In the genomic region with DNA sequence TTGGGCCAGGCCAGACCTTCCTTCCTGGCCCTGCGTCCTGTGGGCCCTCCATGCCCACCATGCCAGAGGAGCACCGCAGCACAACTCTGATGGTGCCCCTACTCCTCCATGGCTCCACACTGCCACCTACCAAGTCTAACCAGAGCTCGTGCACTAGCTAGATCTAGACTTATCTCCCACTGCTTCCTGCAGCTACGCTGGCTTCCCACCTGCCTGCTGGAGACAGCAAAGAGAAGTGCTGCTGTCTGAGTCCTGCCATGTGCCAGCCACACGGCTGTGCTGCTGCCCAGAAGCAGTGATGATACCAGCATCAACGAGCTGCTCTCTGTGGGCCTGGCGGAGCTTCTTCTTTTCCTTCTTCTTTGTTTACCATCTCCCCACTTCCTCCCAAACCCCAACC, we compare ENCODE assay signal across 17 cellular contexts. TPM values are rescaled to one million over a fixed set of nuclear protein-coding genes. Genes with fewer than 3 reads are reported as not detected.
DNase-seq lines count a peak whose midpoint lies in the region; ATAC-seq, FAIRE-seq and TF ChIP-seq lines count a peak whose summit lies in the region.
"Had no signal": no experiment of that assay in that cellular context is flagged by ENCODE, and none has a peak within 500 bp of the region (broad histone marks: within the 10 kb centered on the region; RNA-seq: fewer than 3 reads in every experiment).

No MANE protein-coding gene starts in this region.

- peak; percentile 62 for DNase-seq in DMS53 (lab: John Stamatoyannopoulos, UW)
- no peak for DNase-seq in DMS53 treated with DMSO at 0.1 percent for 48 hours (lab: John Stamatoyannopoulos, UW; ENCODE audit: unreplicated experiment)
- peak; percentile 37 to 66 for DNase-seq in NCI-H526 (lab: John Stamatoyannopoulos, UW)
- no peak for DNase-seq in D341Med (ENCODE audit: low spot score)
- DNase-seq in NCI-H1105 (lab: John Stamatoyannopoulos, UW): no peak
- DNase-seq in GM12891 (ENCODE audit: insufficient read length, low spot score): no peak
- DNase-seq: activated T-cell treated with anti-CD3 and anti-CD28 coated beads, Interleukin-2, amount 50 U/mL, for 48 hours; DMS79; erythroblast; NCI-H226; T-helper 1 cell had no signal

- FAIRE-seq in GM12891 (lab: Jason Lieb, UNC): no peak
- FAIRE-seq: A204.1 had no signal

- H3K4me1 Mint-ChIP-seq in activated T-helper 17 cell treated with anti-CD3 and anti-CD28 coated beads, Interleukin-2, amount 50 U/mL, for 72 hours: peaks cover 9% of the 10 kb centered on the region

- H3K4me3 Mint-ChIP-seq in activated T-helper 17 cell treated with anti-CD3 and anti-CD28 coated beads, Interleukin-2, amount 50 U/mL, for 72 hours: no peak overlapping the region

- peaks cover 14% of the 10 kb centered on the region for H3K9me3 Mint-ChIP-seq in activated T-helper 17 cell treated with anti-CD3 and anti-CD28 coated beads, Interleukin-2, amount 50 U/mL, for 72 hours

- H3K36me3 Mint-ChIP-seq in activated T-helper 17 cell treated with anti-CD3 and anti-CD28 coated beads, Interleukin-2, amount 50 U/mL, for 72 hours (ENCODE audit: low read depth): no peaks in the 10 kb centered on the region

- peak overlapping the region; percentile 18 for H3K27ac Mint-ChIP-seq in activated T-helper 17 cell treated with anti-CD3 and anti-CD28 coated beads, Interleukin-2, amount 50 U/mL, for 72 hours

- H3K27me3 Mint-ChIP-seq in activated T-helper 17 cell treated with anti-CD3 and anti-CD28 coated beads, Interleukin-2, amount 50 U/mL, for 72 hours: peaks cover 9% of the 10 kb centered on the region

- TF ChIP-seq CTCF in GM12873 (IDR thresholded peaks at IDR 0.05; ENCODE audit: insufficient read depth, low read depth, low read length, missing control alignments): peak; percentile 29

- peak; percentile 44 for ATAC-seq in activated T-helper 17 cell treated with anti-CD3 and anti-CD28 coated beads, Interleukin-2, amount 50 U/mL, for 72 hours (replicated peaks)

- TF ChIP-seq POLR2A in GM12891 (IDR thresholded peaks at IDR 0.05; ENCODE audit: low read depth, low read length): no peak

TF ChIP-seq in GM12891, 5 proteins besides CTCF, POLR2A, EP300 and RAD21:
- TF ChIP-seq POLR2AphosphoS5 (IDR thresholded peaks at IDR 0.05; ENCODE audit: low read depth, low read length): no peak
- no peak for TF ChIP-seq TAF1 (IDR thresholded peaks at IDR 0.05; ENCODE audit: low read depth, low read length)
- no peak for TF ChIP-seq SPI1 (IDR thresholded peaks at IDR 0.05; ENCODE audit: low read depth, low read length)
- no peak for TF ChIP-seq PAX5 (IDR thresholded peaks at IDR 0.05; ENCODE audit: insufficient read depth, low read length, severe bottlenecking)
- no peak for TF ChIP-seq POU2F2 (IDR thresholded peaks at IDR 0.05; ENCODE audit: low read depth, low read length)

RNA-seq across cellular contexts. Expression of a gene that starts 4.5 kb away (rescaled TPM):
- total RNA-seq in activated T-helper 17 cell treated with anti-CD3 and anti-CD28 coated beads, Interleukin-2, amount 50 U/mL, for 72 hours: not detected
- polyA plus RNA-seq in GM12891 (2012; ENCODE audit: low read depth, missing spikeins): not detected
- total RNA-seq: breast epithelium, prostate gland, subcutaneous adipose tissue had no signal

RNA-seq across cellular contexts. Expression of a gene that starts 6.9 kb away (rescaled TPM):
- total RNA-seq in activated T-helper 17 cell treated with anti-CD3 and anti-CD28 coated beads, Interleukin-2, amount 50 U/mL, for 72 hours: not detected
- polyA plus RNA-seq in GM12891 (2012; ENCODE audit: low read depth, missing spikeins): not detected
- total RNA-seq: prostate gland had no signal

Comparison
In these comparisons a context has a peak if more than half of its experiments do, and no peak if none do; other contexts are left out.
1. DNase-seq: peak in DMS53 (single experiment) and NCI-H526 (2 of 2); none in DMS53 treated with DMSO at 0.1 percent for 48 hours (single experiment), D341Med (single experiment), NCI-H1105 (single experiment) and GM12891 (single experiment).